In the genomic region with DNA sequence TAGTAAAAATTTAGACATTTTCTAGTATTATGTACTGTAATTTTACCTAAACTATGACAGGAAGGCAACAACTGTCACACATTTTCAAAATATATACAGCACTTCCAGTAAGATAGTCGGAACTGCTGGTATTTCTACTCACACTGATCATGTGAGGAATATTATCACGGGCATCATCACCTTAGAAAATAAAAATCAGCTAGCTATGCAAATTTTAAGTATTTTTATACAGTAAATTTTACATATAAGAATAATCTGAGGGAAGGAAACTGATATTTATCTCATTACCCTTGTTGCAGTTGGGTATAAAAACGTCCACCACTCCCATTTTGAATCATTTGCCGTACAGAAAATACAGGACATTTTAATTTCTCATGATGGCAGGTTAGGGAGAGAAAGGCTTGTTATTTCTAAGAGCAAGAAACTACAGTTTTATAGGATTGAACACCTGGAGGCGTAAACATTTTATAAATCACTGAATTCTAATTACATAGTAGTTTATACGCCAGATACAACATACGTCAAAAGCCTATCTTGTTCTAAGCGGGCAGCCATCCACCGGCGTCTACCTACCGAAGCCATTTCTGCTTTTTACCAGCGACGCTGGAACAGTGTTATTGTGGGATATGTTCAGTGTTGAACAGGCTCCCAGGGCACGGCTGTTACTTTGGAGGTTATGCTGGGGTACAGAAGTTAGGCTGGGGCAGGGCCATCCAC, we compare ENCODE assay signal across 8 cellular contexts. TPM values are rescaled to one million over a fixed set of nuclear protein-coding genes. Genes with fewer than 3 reads are reported as not detected.
DNase-seq lines count a peak whose midpoint lies in the region; ATAC-seq and TF ChIP-seq lines count a peak whose summit lies in the region.

No MANE protein-coding gene starts in this region.

- H3K4me1 ChIP-seq in OCI-LY3 (ENCODE audit: low read length), result peaks cover 23% of the 10 kb centered on the region
- peaks cover 10% of the 10 kb centered on the region for H3K4me1 ChIP-seq in muscle layer of colon (ENCODE audit: insufficient read depth, low read length)

- H3K79me2 ChIP-seq in OCI-LY3 (ENCODE audit: low read length), result peaks cover 30% of the 10 kb centered on the region

- DNase-seq in AG09309 (ENCODE audit: low read depth) (no peak), dorsolateral prefrontal cortex (no peak)
- DNase-seq in activated CD4-positive, CD25-positive, alpha-beta regulatory T cell (lab: John Stamatoyannopoulos, UW), result no peak

- H4K20me1 ChIP-seq in OCI-LY3 (ENCODE audit: insufficient read depth, low read length), result no peaks in the 10 kb centered on the region

- no peaks in the 10 kb centered on the region for H3K36me3 ChIP-seq in OCI-LY3 (replicated peaks; ENCODE audit: low read depth, low read length)
- no peaks in the 10 kb centered on the region for H3K36me3 ChIP-seq in muscle layer of colon (ENCODE audit: insufficient read depth, low read length)

- H3K27ac ChIP-seq in OCI-LY3 (ENCODE audit: low read length) (peak overlapping the region; percentile 76), dorsolateral prefrontal cortex (peak overlapping the region; percentile 85 to 99 (median 97)), muscle layer of colon (ENCODE audit: low read depth, low read length) (peak overlapping the region; percentile 98)

- TF ChIP-seq CTCF in AG09309 (IDR thresholded peaks at IDR 0.05; ENCODE audit: control insufficient read depth, insufficient read depth, low read depth, low read length, missing control alignments) (no peak), OCI-LY3 (IDR thresholded peaks at IDR 0.05; ENCODE audit: low read depth, low read length) (no peak), dorsolateral prefrontal cortex (IDR thresholded peaks at IDR 0.05 in 54 of 56, conservative IDR thresholded peaks at IDR 0.05 in 2 of 56; ENCODE audit: low read depth in 1 of 56, partially characterized antibody in 56 of 56) (no peak)

- H3K4me3 ChIP-seq in AG09309 (ENCODE audit: control insufficient read depth, low read depth, low read length) (peak overlapping the region; percentile 82), OCI-LY3 (ENCODE audit: low read length) (peak overlapping the region; percentile 92), dorsolateral prefrontal cortex (peak overlapping the region; percentile 61 to 97 (median 87)), muscle layer of colon (ENCODE audit: low read depth in 1 of 2, low read length in 2 of 2) (peak overlapping the region; percentile 75 to 77)

- peak overlapping the region; percentile 94 for H2AFZ ChIP-seq in OCI-LY3 (ENCODE audit: low read depth, low read length)

- ATAC-seq in GM21528 (IDR thresholded peaks at IDR 0.05; ENCODE audit: low FRiP score, unreplicated experiment) (peak; percentile 34), GM21786 (IDR thresholded peaks at IDR 0.05; ENCODE audit: unreplicated experiment) (no peak), HG02870 (IDR thresholded peaks at IDR 0.05; ENCODE audit: unreplicated experiment) (no peak)

- H3K4me2 ChIP-seq in OCI-LY3 (ENCODE audit: low read length), result peak overlapping the region; percentile 78

- intact Hi-C loops in dorsolateral prefrontal cortex (cut with DNase I), result loop anchor here (1.0 to 10.0 kb wide), 8 partner anchors 33 to 451 kb away; partner anchors contain the start of gene FCHO2 (in 2 of the 2)

- no peaks in the 10 kb centered on the region for H3K27me3 ChIP-seq in OCI-LY3 (ENCODE audit: low read depth, low read length)
- H3K27me3 ChIP-seq in dorsolateral prefrontal cortex, result no peaks in the 10 kb centered on the region
- H3K27me3 ChIP-seq in muscle layer of colon (ENCODE audit: control insufficient read depth in 1 of 2, insufficient read depth in 2 of 2, low read length in 2 of 2), result no peaks in the 10 kb centered on the region

- no peaks in the 10 kb centered on the region for H3K9me3 ChIP-seq in OCI-LY3 (ENCODE audit: insufficient read depth, low read length)
- H3K9me3 ChIP-seq in muscle layer of colon (ENCODE audit: low read length), result no peaks in the 10 kb centered on the region

- H3K9ac ChIP-seq in OCI-LY3 (ENCODE audit: low read length) (peak overlapping the region; percentile 73), muscle layer of colon (ENCODE audit: low read length) (peak overlapping the region; percentile 71)

RNA-seq across cellular contexts. Expression of gene TNPO1, which starts 0.7 kb away (rescaled TPM):
- 100 to 1,000 TPM in 26 of 120 experiments, 10 to 100 TPM in 94; 61.1 to 127 (median 93.1) TPM for total RNA-seq in dorsolateral prefrontal cortex
